Comparison of ENCODE assay signal across 26 cellular contexts in genomic region chr20:31505903-31506302, GRCh38. TPM values are rescaled to one million over a fixed set of nuclear protein-coding genes. Genes with fewer than 3 reads are reported as not detected.
"Had no signal": no experiment of that assay in that cellular context is flagged by ENCODE, and none has a peak within 500 bp of the region (broad histone marks: within the 10 kb centered on the region; RNA-seq: fewer than 3 reads in every experiment).

No MANE protein-coding gene starts in this region.

- H3K9me3 ChIP-seq: esophagus muscularis mucosa, testis had no signal

- H3K27ac ChIP-seq: coronary artery, epithelial cell of prostate, esophagus muscularis mucosa, gastroesophageal sphincter, hepatocyte, neutrophil, spleen, testis, tibial nerve had no signal

- H3K4me3 ChIP-seq: coronary artery, esophagus muscularis mucosa, gastroesophageal sphincter, hepatocyte, spleen, testis, tibial nerve had no signal

- H3K4me2 ChIP-seq: hepatocyte had no signal

- DNase-seq: effector CD4-positive, alpha-beta T cell; endodermal cell; foreskin fibroblast; mammary epithelial cell; naive thymus-derived CD4-positive, alpha-beta T cell; nephron progenitor cell; spleen; stimulated activated CD4-positive, alpha-beta T cell treated with anti-CD3 and anti-CD28 coated beads, Interleukin-15, amount 100 ng/mL, for 24 hours; stimulated activated CD4-positive, alpha-beta T cell treated with anti-CD3 and anti-CD28 coated beads, Interleukin-1b, Interleukin-23, amount 100 ng/mL, for 48 hours; stimulated activated CD4-positive, alpha-beta T cell treated with anti-CD3 and anti-CD28 coated beads, Interleukin-4, amount 100 ng/mL, for 24 hours; testis had no signal

- H3K36me3 ChIP-seq: esophagus muscularis mucosa, gastroesophageal sphincter, neutrophil, spleen, tibial nerve had no signal

- H3K4me1 ChIP-seq: testis had no signal

- H3K27me3 ChIP-seq: testis, tibial nerve had no signal

- H2AFZ ChIP-seq: hepatocyte had no signal

RNA-seq across cellular contexts. Expression of gene REM1, which starts 30.8 kb away (rescaled TPM):
- total RNA-seq: chondrocyte; dermis microvascular lymphatic vessel endothelial cell; endodermal cell; hepatocyte; kidney epithelial cell; mammary epithelial cell; naive thymus-derived CD4-positive, alpha-beta T cell; osteoblast; pulmonary artery endothelial cell had no signal
- polyA plus RNA-seq: hepatocyte; mammary epithelial cell; naive thymus-derived CD4-positive, alpha-beta T cell had no signal

RNA-seq across cellular contexts. Expression of gene DEFB124, which starts 31.0 kb away (rescaled TPM):
- total RNA-seq: chondrocyte; dermis microvascular lymphatic vessel endothelial cell; endodermal cell; esophagus muscularis mucosa; hepatocyte; kidney epithelial cell; liver; mammary epithelial cell; mononuclear cell; naive thymus-derived CD4-positive, alpha-beta T cell; osteoblast; pulmonary artery endothelial cell; skeletal muscle tissue; spleen; testis; tibial nerve had no signal
- polyA plus RNA-seq: hepatocyte; liver; mammary epithelial cell; naive thymus-derived CD4-positive, alpha-beta T cell had no signal
